Comparison of ENCODE assay signal across 18 cellular contexts in the genomic region with DNA sequence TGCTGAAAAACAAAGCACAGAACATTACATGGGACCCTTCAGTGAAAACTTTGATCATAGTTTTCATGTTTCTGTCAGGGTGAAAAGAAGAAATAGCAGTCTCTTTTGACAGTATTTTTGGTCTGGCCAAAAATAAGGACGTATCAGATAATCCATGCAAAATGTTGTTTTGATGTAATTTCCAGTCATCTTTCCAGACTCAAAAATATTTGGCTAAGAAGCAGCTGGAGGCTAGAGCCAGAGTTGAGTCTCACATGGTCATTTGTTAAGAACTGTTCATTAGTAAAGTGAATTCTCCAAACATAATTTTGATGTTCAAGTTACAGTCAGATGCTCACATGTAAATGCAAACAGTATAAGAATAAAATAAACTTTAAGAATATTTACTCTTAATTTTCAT.
A peak's percentile ranks its signal among the peaks of the same experiment; 100 is the strongest.
DNase-seq lines count a peak whose midpoint lies in the region; ATAC-seq and TF ChIP-seq lines count a peak whose summit lies in the region.
"Had no signal": no experiment of that assay in that cellular context is flagged by ENCODE, and none has a peak within 500 bp of the region (broad histone marks: within the 10 kb centered on the region; RNA-seq: fewer than 3 reads in every experiment).

No MANE protein-coding gene starts in this region.

- no peak for DNase-seq in Right ventricle myocardium inferior (ENCODE audit: missing footprints)
- no peak for DNase-seq in left cardiac atrium
- DNase-seq in left ventricle myocardium inferior = no peak
- no peak for DNase-seq in sciatic nerve (ENCODE audit: low spot score)
- DNase-seq in cerebellar cortex (ENCODE audit: low spot score) = no peak
- no peak for DNase-seq in glutamatergic neuron
- DNase-seq in BE2C = no peak
- no peak for DNase-seq in activated T-cell treated with anti-CD3 and anti-CD28 coated beads, Interleukin-2, amount 50 U/mL, for 48 hours
- DNase-seq: activated B cell treated with CpG ODN at 0.5 μM for 24 hours; activated effector memory CD4-positive, alpha-beta T cell treated with anti-CD3 and anti-CD28 coated beads, Interleukin-2, amount 50 U/mL, for 16 hours; aorta; CD4-positive, CD25-positive, alpha-beta regulatory T cell; dermis blood vessel endothelial cell; left colon; MG63; NCI-H1694 treated with DMSO at 0.1 percent for 48 hours; retina; SHP77 had no signal

- H3K4me3 Mint-ChIP-seq in glutamatergic neuron (ENCODE audit: unreplicated experiment) = no peak overlapping the region
- H3K4me3 Mint-ChIP-seq: activated B cell treated with CpG ODN at 0.5 μM for 24 hours; CD4-positive, CD25-positive, alpha-beta regulatory T cell had no signal

- H3K36me3 ChIP-seq in left ventricle myocardium inferior (no peaks in the 10 kb centered on the region), BE2C (no peaks in the 10 kb centered on the region)
- H3K36me3 ChIP-seq: MG63 had no signal

- H3K9me3 ChIP-seq in left ventricle myocardium inferior (replicated peaks) (no peaks in the 10 kb centered on the region), BE2C (no peaks in the 10 kb centered on the region)
- H3K9me3 ChIP-seq: MG63 had no signal

- no peaks in the 10 kb centered on the region for H3K27me3 Mint-ChIP-seq in glutamatergic neuron (ENCODE audit: unreplicated experiment)
- H3K27me3 Mint-ChIP-seq: CD4-positive, CD25-positive, alpha-beta regulatory T cell had no signal

- ATAC-seq in Right ventricle myocardium inferior = peak; percentile 42
- ATAC-seq in left cardiac atrium = no peak
- peak; percentile 41 for ATAC-seq in sciatic nerve
- ATAC-seq: left colon had no signal

- H3K4me3 ChIP-seq in left ventricle myocardium inferior (no peak overlapping the region), BE2C (ENCODE audit: low read depth, low read length) (no peak overlapping the region)
- H3K4me3 ChIP-seq: MG63 had no signal

- no peaks in the 10 kb centered on the region for H3K27me3 ChIP-seq in left ventricle myocardium inferior (ENCODE audit: low read depth)
- no peaks in the 10 kb centered on the region for H3K27me3 ChIP-seq in BE2C
- H3K27me3 ChIP-seq: MG63 had no signal

- no peaks in the 10 kb centered on the region for H3K36me3 Mint-ChIP-seq in glutamatergic neuron (ENCODE audit: unreplicated experiment)
- H3K36me3 Mint-ChIP-seq: CD4-positive, CD25-positive, alpha-beta regulatory T cell had no signal

- H3K9me3 Mint-ChIP-seq in glutamatergic neuron (ENCODE audit: unreplicated experiment) = no peaks in the 10 kb centered on the region

- peak overlapping the region; percentile 76 for H3K27ac ChIP-seq in left ventricle myocardium inferior (replicated peaks)

- no peaks in the 10 kb centered on the region for H3K4me1 Mint-ChIP-seq in glutamatergic neuron (ENCODE audit: low read depth, unreplicated experiment)
- H3K4me1 Mint-ChIP-seq: activated B cell treated with CpG ODN at 0.5 μM for 24 hours; CD4-positive, CD25-positive, alpha-beta regulatory T cell had no signal

- H3K4me1 ChIP-seq in left ventricle myocardium inferior (peaks cover 31% of the 10 kb centered on the region), BE2C (no peaks in the 10 kb centered on the region)

- TF ChIP-seq CTCF in left ventricle myocardium inferior (IDR thresholded peaks at IDR 0.05; ENCODE audit: borderline replicate concordance) (no peak), glutamatergic neuron (IDR thresholded peaks at IDR 0.05; ENCODE audit: partially characterized antibody, unreplicated experiment) (no peak), BE2C (IDR thresholded peaks at IDR 0.05; ENCODE audit: low read depth, low read length) (no peak)

- intact Hi-C loops in Right ventricle myocardium inferior (cut with DNase I) (loop anchor here (5.0 kb wide), 1 partner anchor 104 kb away; no protein-coding TSS in a partner anchor), left cardiac atrium (cut with DNase I) (no loop called here), left ventricle myocardium inferior (cut with micrococcal nuclease) (no loop called here), sciatic nerve (cut with DNase I) (no loop called here)

- H3K27ac Mint-ChIP-seq in glutamatergic neuron (ENCODE audit: unreplicated experiment) = no peak overlapping the region
- H3K27ac Mint-ChIP-seq: activated B cell treated with CpG ODN at 0.5 μM for 24 hours; CD4-positive, CD25-positive, alpha-beta regulatory T cell had no signal

Comparison
In these comparisons a context has a peak if more than half of its experiments do, and no peak if none do; other contexts are left out.
1. ATAC-seq: peak in Right ventricle myocardium inferior (single experiment) and sciatic nerve (single experiment); none in left cardiac atrium (0 of 2).